In the genomic region with DNA sequence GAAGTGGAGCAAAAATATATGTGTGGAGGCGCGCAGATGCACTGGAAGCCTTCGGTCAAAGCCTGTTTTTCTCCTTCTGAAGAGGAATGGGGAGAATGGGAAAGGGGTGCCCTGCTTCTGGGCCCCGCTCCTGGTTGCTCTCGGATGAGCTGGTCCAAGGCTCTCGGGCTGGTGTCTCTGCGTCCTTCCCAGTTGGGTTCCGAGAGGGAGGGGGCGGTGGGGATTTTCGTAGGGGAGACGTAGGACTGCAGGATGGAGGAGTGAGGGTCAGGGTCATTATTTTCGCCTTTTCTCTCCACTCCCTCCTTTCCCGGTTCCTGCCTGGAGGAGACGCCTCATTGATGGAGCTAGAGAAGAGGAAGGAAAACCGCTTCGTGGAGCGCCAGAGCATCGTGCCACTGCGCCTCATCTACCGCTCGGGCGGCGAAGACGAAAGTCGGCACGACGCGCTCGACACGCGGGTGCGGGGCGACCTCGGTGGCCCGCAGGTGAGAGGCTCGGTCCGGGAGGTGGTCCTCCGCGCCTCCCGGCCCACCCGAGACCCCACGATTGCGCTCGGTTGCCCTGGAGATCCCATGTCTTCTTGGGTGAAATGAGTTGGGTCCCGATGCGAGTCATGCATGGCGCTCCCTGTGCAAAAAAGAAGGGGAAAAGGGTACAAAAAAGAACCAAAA, we compare ENCODE assay signal across 8 cellular contexts. TPM values are rescaled to one million over a fixed set of nuclear protein-coding genes. Genes with fewer than 3 reads are reported as not detected.
DNase-seq lines count a peak whose midpoint lies in the region; ATAC-seq and TF ChIP-seq lines count a peak whose summit lies in the region.

No MANE protein-coding gene starts in this region.

- H3K4me1 Mint-ChIP-seq in GM23338 = peaks cover 9% of the 10 kb centered on the region; the same call in 2 of the 3 replicates

- peak; percentile 36 for DNase-seq in DND-41
- DNase-seq in GM23338 (ENCODE audit: low spot score) = peak; percentile 63
- peak; percentile 78 for DNase-seq in NCI-H748 (lab: John Stamatoyannopoulos, UW; ENCODE audit: unreplicated experiment)
- peak; percentile 9 for DNase-seq in astrocyte of the spinal cord (ENCODE audit: low read depth, low spot score)
- DNase-seq in skeletal muscle cell (ENCODE audit: low read depth) = no peak
- no peak for DNase-seq in cortex of kidney (lab: John Stamatoyannopoulos, UW)
- no peak for DNase-seq in NK-92 treated with Interleukin-12 subunit alpha and Interleukin-12 subunit beta, amount 100 ng/mL, for 24 hours (lab: John Stamatoyannopoulos, UW)

- H3K4me1 ChIP-seq in DND-41 (ENCODE audit: insufficient read depth, low read length) (peaks cover 28% of the 10 kb centered on the region), GM23338 (ENCODE audit: insufficient read depth) (peaks cover 7% of the 10 kb centered on the region), iPS-18a (ENCODE audit: control insufficient read depth, low read depth, low read length) (peaks cover 5% of the 10 kb centered on the region)

- in situ Hi-C loops in astrocyte of the spinal cord (cut with HindIII; ENCODE audit: low sequenced_read_pairs) = no loop called here

- no peaks in the 10 kb centered on the region for H3K9me2 ChIP-seq in GM23338 (ENCODE audit: insufficient read depth)

- peak overlapping the region; percentile 81 for H2AFZ ChIP-seq in DND-41 (ENCODE audit: low read depth, low read length)
- peak overlapping the region; percentile 87 for H2AFZ ChIP-seq in GM23338

- peaks cover 7% of the 10 kb centered on the region for H3K79me2 ChIP-seq in DND-41 (ENCODE audit: insufficient read depth, low read length)
- H3K79me2 ChIP-seq in GM23338 (replicated peaks; ENCODE audit: insufficient read depth) = no peaks in the 10 kb centered on the region

- H3F3A ChIP-seq in GM23338 (replicated peaks; ENCODE audit: low read depth) = no peaks in the 10 kb centered on the region

- H3K27me3 Mint-ChIP-seq in GM23338 (ENCODE audit: insufficient read depth, low read depth, poor library complexity) = peaks cover 5% of the 10 kb centered on the region

- H3K9me3 ChIP-seq in DND-41 (ENCODE audit: insufficient read depth, low read length, severe bottlenecking) = no peaks in the 10 kb centered on the region
- no peaks in the 10 kb centered on the region for H3K9me3 ChIP-seq in iPS-18a (ENCODE audit: control insufficient read depth, low read depth, low read length)

- H3K27me3 ChIP-seq in DND-41 (ENCODE audit: insufficient read depth, low read length, poor library complexity) = no peaks in the 10 kb centered on the region
- H3K27me3 ChIP-seq in GM23338 (ENCODE audit: insufficient read depth) = peaks cover 10% of the 10 kb centered on the region
- H3K27me3 ChIP-seq in iPS-18a (ENCODE audit: control insufficient read depth, insufficient read depth, low read length) = peaks cover 13% of the 10 kb centered on the region

- peak overlapping the region; percentile 93 for H3K4me3 Mint-ChIP-seq in GM23338

- H3K36me3 Mint-ChIP-seq in GM23338 (ENCODE audit: low read depth) = peaks cover 17% of the 10 kb centered on the region

- H3K27ac Mint-ChIP-seq in GM23338 = peak overlapping the region; percentile 88; the same call in 1 of the 2 replicates

- H3K4me2 ChIP-seq in DND-41 (ENCODE audit: insufficient read depth, low read length) (peak overlapping the region; percentile 90), GM23338 (peak overlapping the region; percentile 84)

- ATAC-seq in DND-41 (ENCODE audit: insufficient read depth, low read depth) (peak; percentile 8; the same call in 2 of the 3 replicates), GM23338 (peak; percentile 52)

- H4K20me1 ChIP-seq in DND-41 (ENCODE audit: insufficient read depth, low read length) = no peaks in the 10 kb centered on the region
- H4K20me1 ChIP-seq in GM23338 (replicated peaks; ENCODE audit: insufficient read depth) = no peaks in the 10 kb centered on the region

- H3K27ac ChIP-seq in DND-41 (ENCODE audit: low read length) (peak overlapping the region; percentile 81), GM23338 (ENCODE audit: low read depth) (peak overlapping the region; percentile 74; the same call in 1 of the 2 replicates), iPS-18a (ENCODE audit: low read length) (no peak overlapping the region)

- H3K9ac ChIP-seq in DND-41 (ENCODE audit: low read depth, low read length) (peak overlapping the region; percentile 72), iPS-18a (ENCODE audit: low read length) (peak overlapping the region; percentile 75)

- peak overlapping the region; percentile 57 to 68 for H3K4me3 ChIP-seq in DND-41 (ENCODE audit: low read depth in 1 of 2, low read length in 2 of 2)
- H3K4me3 ChIP-seq in GM23338 = peak overlapping the region; percentile 69
- H3K4me3 ChIP-seq in astrocyte of the spinal cord (ENCODE audit: low read depth, low read length) = peak overlapping the region; percentile 70
- H3K4me3 ChIP-seq in iPS-18a (ENCODE audit: low read length) = peak overlapping the region; percentile 72
- H3K4me3 ChIP-seq in skeletal muscle cell (ENCODE audit: low read depth, low read length) = peak overlapping the region; percentile 68

- TF ChIP-seq CTCF in DND-41 (IDR thresholded peaks at IDR 0.05; ENCODE audit: borderline replicate concordance, extremely low read depth, low read length, poor library complexity, severe bottlenecking) (no peak), GM23338 (conservative IDR thresholded peaks at IDR 0.05; ENCODE audit: low read depth in 2 of 2) (no peak), astrocyte of the spinal cord (IDR thresholded peaks at IDR 0.05; ENCODE audit: low read depth, low read length) (no peak)

- peaks cover 20% of the 10 kb centered on the region for H3K36me3 ChIP-seq in DND-41 (ENCODE audit: insufficient read depth, low read length)
- no peaks in the 10 kb centered on the region for H3K36me3 ChIP-seq in GM23338 (ENCODE audit: insufficient read depth)
- H3K36me3 ChIP-seq in iPS-18a (ENCODE audit: control insufficient read depth, low read depth, low read length) = peaks cover 10% of the 10 kb centered on the region

- H3K9me3 Mint-ChIP-seq in GM23338 = no peaks in the 10 kb centered on the region

TF ChIP-seq in GM23338, 12 proteins besides CTCF, POLR2A, EP300 and RAD21:
- TF ChIP-seq EZH2phosphoT487 (IDR thresholded peaks at IDR 0.05; ENCODE audit: unreplicated experiment) (no peak), STAT1 (IDR thresholded peaks at IDR 0.05; ENCODE audit: unreplicated experiment) (no peak), CREB1 (CRISPR knock-in tag; IDR thresholded peaks at IDR 0.05; ENCODE audit: low read depth) (no peak), JUNB (IDR thresholded peaks at IDR 0.05; ENCODE audit: unreplicated experiment) (no peak), NANOG (IDR thresholded peaks at IDR 0.05; ENCODE audit: borderline replicate concordance) (no peak)
- TF ChIP-seq, protein P1, sequence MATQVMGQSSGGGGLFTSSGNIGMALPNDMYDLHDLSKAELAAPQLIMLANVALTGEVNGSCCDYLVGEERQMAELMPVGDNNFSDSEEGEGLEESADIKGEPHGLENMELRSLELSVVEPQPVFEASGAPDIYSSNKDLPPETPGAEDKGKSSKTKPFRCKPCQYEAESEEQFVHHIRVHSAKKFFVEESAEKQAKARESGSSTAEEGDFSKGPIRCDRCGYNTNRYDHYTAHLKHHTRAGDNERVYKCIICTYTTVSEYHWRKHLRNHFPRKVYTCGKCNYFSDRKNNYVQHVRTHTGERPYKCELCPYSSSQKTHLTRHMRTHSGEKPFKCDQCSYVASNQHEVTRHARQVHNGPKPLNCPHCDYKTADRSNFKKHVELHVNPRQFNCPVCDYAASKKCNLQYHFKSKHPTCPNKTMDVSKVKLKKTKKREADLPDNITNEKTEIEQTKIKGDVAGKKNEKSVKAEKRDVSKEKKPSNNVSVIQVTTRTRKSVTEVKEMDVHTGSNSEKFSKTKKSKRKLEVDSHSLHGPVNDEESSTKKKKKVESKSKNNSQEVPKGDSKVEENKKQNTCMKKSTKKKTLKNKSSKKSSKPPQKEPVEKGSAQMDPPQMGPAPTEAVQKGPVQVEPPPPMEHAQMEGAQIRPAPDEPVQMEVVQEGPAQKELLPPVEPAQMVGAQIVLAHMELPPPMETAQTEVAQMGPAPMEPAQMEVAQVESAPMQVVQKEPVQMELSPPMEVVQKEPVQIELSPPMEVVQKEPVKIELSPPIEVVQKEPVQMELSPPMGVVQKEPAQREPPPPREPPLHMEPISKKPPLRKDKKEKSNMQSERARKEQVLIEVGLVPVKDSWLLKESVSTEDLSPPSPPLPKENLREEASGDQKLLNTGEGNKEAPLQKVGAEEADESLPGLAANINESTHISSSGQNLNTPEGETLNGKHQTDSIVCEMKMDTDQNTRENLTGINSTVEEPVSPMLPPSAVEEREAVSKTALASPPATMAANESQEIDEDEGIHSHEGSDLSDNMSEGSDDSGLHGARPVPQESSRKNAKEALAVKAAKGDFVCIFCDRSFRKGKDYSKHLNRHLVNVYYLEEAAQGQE (IDR thresholded peaks at IDR 0.05; ENCODE audit: unreplicated experiment) = no peak
- TF ChIP-seq, protein P2, sequence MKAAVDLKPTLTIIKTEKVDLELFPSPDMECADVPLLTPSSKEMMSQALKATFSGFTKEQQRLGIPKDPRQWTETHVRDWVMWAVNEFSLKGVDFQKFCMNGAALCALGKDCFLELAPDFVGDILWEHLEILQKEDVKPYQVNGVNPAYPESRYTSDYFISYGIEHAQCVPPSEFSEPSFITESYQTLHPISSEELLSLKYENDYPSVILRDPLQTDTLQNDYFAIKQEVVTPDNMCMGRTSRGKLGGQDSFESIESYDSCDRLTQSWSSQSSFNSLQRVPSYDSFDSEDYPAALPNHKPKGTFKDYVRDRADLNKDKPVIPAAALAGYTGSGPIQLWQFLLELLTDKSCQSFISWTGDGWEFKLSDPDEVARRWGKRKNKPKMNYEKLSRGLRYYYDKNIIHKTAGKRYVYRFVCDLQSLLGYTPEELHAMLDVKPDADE (IDR thresholded peaks at IDR 0.05) = no peak

RNA-seq across cellular contexts. Expression of gene ADAM22, which starts 0.8 kb away (rescaled TPM):
- total RNA-seq in GM23338 (2014; rRNA removed; shearing (Covaris generic)) = 17.6 and 18.7 TPM in 2 replicates
- 2.7 and 2.8 TPM in 2 replicates for polyA plus RNA-seq in GM23338 (2016; fragmentation: Nextera tagmentation; extraction: Ambion mirVana)

RNA-seq across cellular contexts. Expression of gene DBF4, which starts 58.5 kb away (rescaled TPM):
- 62.6 and 67.4 TPM in 2 replicates for total RNA-seq in GM23338 (2014; rRNA removed; shearing (Covaris generic))
- 77.2 and 91.5 TPM in 2 replicates for polyA plus RNA-seq in GM23338 (2016; fragmentation: Nextera tagmentation; extraction: Ambion mirVana)

RNA-seq across cellular contexts. Expression of gene SLC25A40, which starts 58.7 kb away (rescaled TPM):
- total RNA-seq in GM23338 (2014; rRNA removed; shearing (Covaris generic)) = 15.7 and 30.7 TPM in 2 replicates
- 4.6 and 8.4 TPM in 2 replicates for polyA plus RNA-seq in GM23338 (2016; fragmentation: Nextera tagmentation; extraction: Ambion mirVana)

Comparison
In these comparisons a context has a peak if more than half of its experiments do, and no peak if none do; other contexts are left out.
1. DNase-seq: peak in DND-41 (single experiment), GM23338 (single experiment), NCI-H748 (single experiment) and astrocyte of the spinal cord (single experiment); none in skeletal muscle cell (single experiment), cortex of kidney (single experiment) and NK-92 treated with Interleukin-12 subunit alpha and Interleukin-12 subunit beta, amount 100 ng/mL, for 24 hours (single experiment).
2. Peak in every context shown above with its lines, with median percentiles within 50 percentile points of each other: H3K4me3 ChIP-seq.